Comparison of ENCODE assay signal across 20 cellular contexts in genomic region chr4:8469550-8469949, GRCh38.
"Had no signal": no experiment of that assay in that cellular context is flagged by ENCODE, and none has a peak within 500 bp of the region (broad histone marks: within the 10 kb centered on the region; RNA-seq: fewer than 3 reads in every experiment).

No MANE protein-coding gene starts in this region.

- FAIRE-seq: frontal cortex, kidney had no signal

- H3K9me3 ChIP-seq: colonic mucosa, left ventricle myocardium inferior, lower lobe of right lung, ovary, right atrium auricular region, sigmoid colon, stomach, thoracic aorta, transverse colon had no signal

- H3K4me1 ChIP-seq: colonic mucosa had no signal

- DNase-seq: colonic mucosa; dermis blood vessel endothelial cell; glutamatergic neuron; kidney; left cardiac atrium; left ventricle myocardium inferior; lower lobe of right lung; naive B cell; ovary; sigmoid colon; stimulated activated CD4-positive, alpha-beta T cell treated with anti-CD3 and anti-CD28 coated beads, Interleukin-2, amount 100 ng/mL, for 24 hours; stimulated activated CD4-positive, alpha-beta T cell treated with anti-CD3 and anti-CD28 coated beads, Interleukin-4, amount 100 ng/mL, for 4 hours; stimulated activated naive B cell treated with anti-CD40 and anti-IgM and Interleukin-4, amounts not matched to agents 10 μg/mL and 1 μg/mL and 100 μg/mL, for 72 hours; stomach; transverse colon had no signal

- H3K9me3 Mint-ChIP-seq: endodermal cell; naive B cell; stimulated activated naive B cell treated with anti-CD40 and anti-IgM and Interleukin-4, amounts not matched to agents 10 μg/mL and 1 μg/mL and 100 μg/mL, for 72 hours had no signal

- H3K36me3 ChIP-seq: colonic mucosa, ovary had no signal

- H3K27me3 Mint-ChIP-seq: naive B cell; stimulated activated naive B cell treated with anti-CD40 and anti-IgM and Interleukin-4, amounts not matched to agents 10 μg/mL and 1 μg/mL and 100 μg/mL, for 72 hours had no signal

- H3K27ac ChIP-seq: colonic mucosa, left ventricle myocardium inferior, lower lobe of right lung, right atrium auricular region, sigmoid colon, skin epidermis, stomach, thoracic aorta, transverse colon had no signal

- H3K4me3 ChIP-seq: colonic mucosa, left ventricle myocardium inferior, lower lobe of right lung, ovary, right atrium auricular region, sigmoid colon, skin epidermis, stomach, thoracic aorta, transverse colon had no signal

- H3K27ac Mint-ChIP-seq: endodermal cell; stimulated activated naive B cell treated with anti-CD40 and anti-IgM and Interleukin-4, amounts not matched to agents 10 μg/mL and 1 μg/mL and 100 μg/mL, for 72 hours had no signal

- H3K27me3 ChIP-seq: colonic mucosa, ovary, right atrium auricular region, sigmoid colon, stomach, transverse colon had no signal

- H3K4me3 Mint-ChIP-seq: endodermal cell; naive B cell; stimulated activated naive B cell treated with anti-CD40 and anti-IgM and Interleukin-4, amounts not matched to agents 10 μg/mL and 1 μg/mL and 100 μg/mL, for 72 hours had no signal
